Comparison of ENCODE assay signal across 14 cellular contexts in genomic region chr1:205961970-205962820, GRCh38. TPM values are rescaled to one million over a fixed set of nuclear protein-coding genes. Genes with fewer than 3 reads are reported as not detected.
DNase-seq lines count a peak whose midpoint lies in the region; ATAC-seq, FAIRE-seq and TF ChIP-seq lines count a peak whose summit lies in the region.
"Had no signal": no experiment of that assay in that cellular context is flagged by ENCODE, and none has a peak within 500 bp of the region (broad histone marks: within the 10 kb centered on the region; RNA-seq: fewer than 3 reads in every experiment).

No MANE protein-coding gene starts in this region.

- ATAC-seq in body of pancreas (peak; percentile 60), pancreas (peak in 3 of 4 donors; percentile 40 to 77 (median 62)), GM21526 (IDR thresholded peaks at IDR 0.05; ENCODE audit: low FRiP score, unreplicated experiment) (no peak), GM18519 (IDR thresholded peaks at IDR 0.05; ENCODE audit: low FRiP score, unreplicated experiment) (no peak), HG02970 (IDR thresholded peaks at IDR 0.05; ENCODE audit: low FRiP score, unreplicated experiment) (no peak)

- H3K4me1 ChIP-seq in body of pancreas (peaks cover 14% of the 10 kb centered on the region), pancreas (no peaks in the 10 kb centered on the region), transverse colon (no peaks in the 10 kb centered on the region)

- FAIRE-seq in pancreas (lab: Jason Lieb, UNC): no peak

- no peak for TF ChIP-seq CTCF in body of pancreas (IDR thresholded peaks at IDR 0.05)
- no peak for TF ChIP-seq CTCF in pancreas (IDR thresholded peaks at IDR 0.05)
- no peak for TF ChIP-seq CTCF in transverse colon (IDR thresholded peaks at IDR 0.05)

- WGBS in body of pancreas, 2 donors: 55 to 66% methylated on average over 9 of the region's 9 CpGs
- WGBS in pancreas, 2 donors: 73 to 79% methylated on average over 9 of the region's 9 CpGs
- WGBS in transverse colon (ENCODE audit: low coverage in 1 of 2), 2 donors: 50 to 65% methylated on average over 2 to 9 of the region's 9 CpGs

- H3K9me3 ChIP-seq in body of pancreas (no peaks in the 10 kb centered on the region), pancreas (no peaks in the 10 kb centered on the region), transverse colon (no peaks in the 10 kb centered on the region)

- H3K4me3 ChIP-seq in body of pancreas (no peak overlapping the region), pancreas (no peak overlapping the region), transverse colon (no peak overlapping the region)

- intact Hi-C loops in body of pancreas (cut with DNase I): loop anchor here (5.0 kb wide), 1 partner anchor 35 kb away; no protein-coding TSS in a partner anchor
- intact Hi-C loops in pancreas (cut with DNase I): no loop called here
- intact Hi-C loops in transverse colon (cut with DNase I; ENCODE audit: low total_unique reads): no loop called here

- in situ Hi-C loops in transverse colon (cut with MboI; ENCODE audit: low pct_ligation_motif_present in 1 of 4, low pct_unique_long_range_greater_than_20kb in 1 of 4, low sequenced_read_pairs in 3 of 4): loop anchor here in 1 of 4 donors (25.0 kb wide), 1 partner anchor 175 kb away; the partner anchor contains the start of gene RAB29

- TF ChIP-seq POLR2A in body of pancreas (IDR thresholded peaks at IDR 0.05) (peak in 2 of 3 donors; percentile 7 to 24), transverse colon (IDR thresholded peaks at IDR 0.05) (no peak)

- H3K27ac ChIP-seq in body of pancreas: peak overlapping the region in 2 of 4 donors; percentile 45 to 58
- H3K27ac ChIP-seq in pancreas: peak overlapping the region in 2 of 4 donors; percentile 33 to 58
- no peak overlapping the region for H3K27ac ChIP-seq in transverse colon

- no peaks in the 10 kb centered on the region for H3K36me3 ChIP-seq in body of pancreas (replicated peaks in 1 of 2; ENCODE audit: insufficient read depth in 1 of 2, low read depth in 2 of 2)
- H3K36me3 ChIP-seq in pancreas: no peaks in the 10 kb centered on the region
- no peaks in the 10 kb centered on the region for H3K36me3 ChIP-seq in transverse colon

- DNase-seq in Daoy (ENCODE audit: low read depth) (peak; percentile 90), NCI-H2029 (lab: John Stamatoyannopoulos, UW) (peak; percentile 90), body of pancreas (peak in 3 of 4 donors; percentile 25 to 42 (median 27)), pancreas (no peak), transverse colon (no peak)
- DNase-seq: COR-L47, endodermal cell, naive B cell, NCI-H1048, T1000 had no signal

- H3K27me3 ChIP-seq in body of pancreas: no peaks in the 10 kb centered on the region
- H3K27me3 ChIP-seq in pancreas: no peaks in the 10 kb centered on the region
- H3K27me3 ChIP-seq in transverse colon: peaks cover 8% of the 10 kb centered on the region

- TF ChIP-seq EP300 in transverse colon (IDR thresholded peaks at IDR 0.05; ENCODE audit: low read depth): no peak

RNA-seq across cellular contexts. Expression of gene SLC26A9, which starts 18.9 kb away (rescaled TPM):
- not detected in 2 replicates for total RNA-seq in Daoy (2014; rRNA removed; shearing (Covaris generic))
- total RNA-seq in body of pancreas (1 to 10 TPM in 1 of 2 donors, under 1 TPM in 1; 0.78 to 1.6 TPM), pancreas (1 to 10 TPM in 2 of 6 donors, under 1 TPM in 4; 0.56 to 6.5 (median 0.83) TPM), transverse colon (not detected)
- 1 to 10 TPM; 1.5 to 2.9 TPM for polyA plus RNA-seq in pancreas
- total RNA-seq: activated CD8-positive, alpha-beta memory T cell treated with anti-CD3 and anti-CD28 coated beads for 36 hours had no signal

RNA-seq across cellular contexts. Expression of gene RAB7B, which starts 41.0 kb away (rescaled TPM):
- total RNA-seq in Daoy (2014; rRNA removed; shearing (Covaris generic)): 2.7 and 3.5 TPM in 2 replicates
- total RNA-seq in body of pancreas: under 1 TPM in 1 of 2 donors, not detected in 1; 0.78 TPM
- 1 to 10 TPM in 2 of 6 donors, under 1 TPM in 4; 0.24 to 4.0 (median 0.41) TPM for total RNA-seq in pancreas
- under 1 TPM; 0.73 to 0.95 TPM for polyA plus RNA-seq in pancreas
- under 1 TPM in 2 of 4 donors, not detected in 2; 0.27 to 0.32 TPM for total RNA-seq in transverse colon
- total RNA-seq: activated CD8-positive, alpha-beta memory T cell treated with anti-CD3 and anti-CD28 coated beads for 36 hours; endodermal cell had no signal

Comparison
In these comparisons a context has a peak if more than half of its experiments do, and no peak if none do; other contexts are left out.
1. DNase-seq: peak in Daoy (single experiment), NCI-H2029 (single experiment) and body of pancreas (3 of 4); none in pancreas (0 of 6) and transverse colon (single experiment).
2. ATAC-seq: peak in body of pancreas (single experiment) and pancreas (3 of 4); none in GM21526 (single experiment), GM18519 (single experiment) and HG02970 (single experiment).